ENCODE assay signal across 15 cellular contexts in the genomic region with DNA sequence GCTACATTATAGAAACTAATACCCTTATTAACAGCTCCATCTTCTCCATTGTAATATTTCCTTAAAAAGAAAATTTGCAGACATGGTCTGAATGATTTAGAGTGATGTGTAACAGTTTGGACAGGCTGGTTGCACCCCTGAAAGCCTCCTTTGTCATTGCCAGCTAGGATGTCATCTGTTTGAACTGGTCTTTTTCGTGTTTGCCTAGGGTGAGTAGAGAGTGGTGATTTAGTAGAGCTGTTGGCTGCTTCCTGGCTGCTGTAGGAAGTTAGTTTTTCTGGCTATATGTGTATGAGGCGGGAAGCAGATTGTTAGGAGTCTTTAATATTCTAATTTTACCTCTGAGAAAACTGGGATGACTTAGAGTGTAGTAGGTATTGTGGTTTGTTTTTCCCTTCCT.
DNase-seq lines count a peak whose midpoint lies in the region; ATAC-seq, FAIRE-seq and TF ChIP-seq lines count a peak whose summit lies in the region.
"Had no signal": no experiment of that assay in that cellular context is flagged by ENCODE, and none has a peak within 500 bp of the region (broad histone marks: within the 10 kb centered on the region; RNA-seq: fewer than 3 reads in every experiment).

No MANE protein-coding gene starts in this region.

- H3K27ac ChIP-seq in A549 (no peak overlapping the region), substantia nigra (ENCODE audit: low read depth, low read length, poor library complexity, severe bottlenecking) (no peak overlapping the region)
- H3K27ac ChIP-seq: dorsolateral prefrontal cortex, SK-N-MC had no signal

- H3K4me1 ChIP-seq in A549 (peaks cover 22% of the 10 kb centered on the region), BE2C (no peaks in the 10 kb centered on the region)

- H3K9me3 ChIP-seq in A549 (no peaks in the 10 kb centered on the region), BE2C (no peaks in the 10 kb centered on the region)

- FAIRE-seq in A549 (lab: Jason Lieb, UNC), result no peak
- FAIRE-seq: D721Med, small intestine had no signal

- no peak for TF ChIP-seq RAD21 in A549 (conservative IDR thresholded peaks at IDR 0.05 in 1 of 2, IDR thresholded peaks at IDR 0.05 in 1 of 2)

- POLR2A ChIA-PET in A549 (lab: Yijun Ruan, JAX), result no interaction called here

- TF ChIP-seq POLR2A in A549 (IDR thresholded peaks at IDR 0.05; ENCODE audit: low read length), result no peak

- DNase-seq in A549 (ENCODE audit: low read depth in 1 of 2, low spot score in 1 of 2) (peak; percentile 4 to 28), HuH-7.5 (ENCODE audit: low spot score) (peak; percentile 20), SHP77 treated with DMSO at 0.1 percent for 48 hours (lab: John Stamatoyannopoulos, UW) (peak; percentile 67), kidney tubule cell (ENCODE audit: low spot score) (peak; percentile 7), BE2C (no peak), substantia nigra (lab: John Stamatoyannopoulos, UW) (no peak)
- no peak for DNase-seq in activated T-cell treated with anti-CD3 and anti-CD28 coated beads, Interleukin-2, amount 50 U/mL, for 1 hour
- DNase-seq: activated CD8-positive, alpha-beta T cell treated with anti-CD3 and anti-CD28 coated beads, Interleukin-2, amount 10 ng/mL, durations not matched to agents 7 days and 5 days; dorsolateral prefrontal cortex; mesendoderm; NCI-H2107; small intestine had no signal

- no peaks in the 10 kb centered on the region for H3K27me3 ChIP-seq in BE2C
- H3K27me3 ChIP-seq: dorsolateral prefrontal cortex had no signal

- H3K4me3 ChIP-seq in A549 (no peak overlapping the region), BE2C (ENCODE audit: low read depth, low read length) (no peak overlapping the region)
- H3K4me3 ChIP-seq: dorsolateral prefrontal cortex, SK-N-MC had no signal

- H3K36me3 ChIP-seq in BE2C, result no peaks in the 10 kb centered on the region

- CTCF ChIA-PET in A549 (lab: Yijun Ruan, JAX), result no interaction called here

- no peak for TF ChIP-seq EP300 in A549 (IDR thresholded peaks at IDR 0.05)

- ATAC-seq in A549 (peak in 1 of 2 experiments; percentile 79; a peak in 3 of 6 replicates), HG03378 (IDR thresholded peaks at IDR 0.05; ENCODE audit: unreplicated experiment) (no peak)
- ATAC-seq: activated CD8-positive, alpha-beta T cell treated with anti-CD3 and anti-CD28 coated beads, Interleukin-2, amount 10 ng/mL, durations not matched to agents 7 days and 5 days had no signal

- no peak for TF ChIP-seq CTCF in A549 (IDR thresholded peaks at IDR 0.05)
- no peak for TF ChIP-seq CTCF in BE2C (IDR thresholded peaks at IDR 0.05; ENCODE audit: low read depth, low read length)

- 32% methylated on average over 2 of the region's 2 CpGs for WGBS in A549 (ENCODE audit: missing lambda C conversion rate)

- peak overlapping the region; percentile 55 for H3K4me2 ChIP-seq in A549

TF ChIP-seq in A549, 52 proteins besides CTCF, POLR2A, EP300 and RAD21:
- TF ChIP-seq NFE2L2 (conservative IDR thresholded peaks at IDR 0.05; ENCODE audit: low read length) (no peak), RFX5 (IDR thresholded peaks at IDR 0.05) (no peak), CHD2 (IDR thresholded peaks at IDR 0.05; ENCODE audit: low read length, partially characterized antibody) (no peak), EHF (CRISPR knock-in tag; IDR thresholded peaks at IDR 0.05) (no peak), RCOR1 (IDR thresholded peaks at IDR 0.05; ENCODE audit: low read depth, low read length) (no peak), RNF2 (IDR thresholded peaks at IDR 0.05; ENCODE audit: borderline replicate concordance, low read depth) (no peak)
- TF ChIP-seq, protein P1, sequence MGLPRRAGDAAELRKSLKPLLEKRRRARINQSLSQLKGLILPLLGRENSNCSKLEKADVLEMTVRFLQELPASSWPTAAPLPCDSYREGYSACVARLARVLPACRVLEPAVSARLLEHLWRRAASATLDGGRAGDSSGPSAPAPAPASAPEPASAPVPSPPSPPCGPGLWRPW (IDR thresholded peaks at IDR 0.05), result no peak
- TF ChIP-seq, protein P2, sequence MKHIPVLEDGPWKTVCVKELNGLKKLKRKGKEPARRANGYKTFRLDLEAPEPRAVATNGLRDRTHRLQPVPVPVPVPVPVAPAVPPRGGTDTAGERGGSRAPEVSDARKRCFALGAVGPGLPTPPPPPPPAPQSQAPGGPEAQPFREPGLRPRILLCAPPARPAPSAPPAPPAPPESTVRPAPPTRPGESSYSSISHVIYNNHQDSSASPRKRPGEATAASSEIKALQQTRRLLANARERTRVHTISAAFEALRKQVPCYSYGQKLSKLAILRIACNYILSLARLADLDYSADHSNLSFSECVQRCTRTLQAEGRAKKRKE (CRISPR knock-in tag; IDR thresholded peaks at IDR 0.05; ENCODE audit: low read depth), result no peak

Comparison
In these comparisons a context has a peak if more than half of its experiments do, and no peak if none do; other contexts are left out.
1. DNase-seq: peak in A549 (2 of 2), HuH-7.5 (single experiment), SHP77 treated with DMSO at 0.1 percent for 48 hours (single experiment) and kidney tubule cell (single experiment); none in activated T-cell treated with anti-CD3 and anti-CD28 coated beads, Interleukin-2, amount 50 U/mL, for 1 hour (single experiment), BE2C (single experiment) and substantia nigra (0 of 49).